ENCODE assay signal across 10 cellular contexts in the genomic region with DNA sequence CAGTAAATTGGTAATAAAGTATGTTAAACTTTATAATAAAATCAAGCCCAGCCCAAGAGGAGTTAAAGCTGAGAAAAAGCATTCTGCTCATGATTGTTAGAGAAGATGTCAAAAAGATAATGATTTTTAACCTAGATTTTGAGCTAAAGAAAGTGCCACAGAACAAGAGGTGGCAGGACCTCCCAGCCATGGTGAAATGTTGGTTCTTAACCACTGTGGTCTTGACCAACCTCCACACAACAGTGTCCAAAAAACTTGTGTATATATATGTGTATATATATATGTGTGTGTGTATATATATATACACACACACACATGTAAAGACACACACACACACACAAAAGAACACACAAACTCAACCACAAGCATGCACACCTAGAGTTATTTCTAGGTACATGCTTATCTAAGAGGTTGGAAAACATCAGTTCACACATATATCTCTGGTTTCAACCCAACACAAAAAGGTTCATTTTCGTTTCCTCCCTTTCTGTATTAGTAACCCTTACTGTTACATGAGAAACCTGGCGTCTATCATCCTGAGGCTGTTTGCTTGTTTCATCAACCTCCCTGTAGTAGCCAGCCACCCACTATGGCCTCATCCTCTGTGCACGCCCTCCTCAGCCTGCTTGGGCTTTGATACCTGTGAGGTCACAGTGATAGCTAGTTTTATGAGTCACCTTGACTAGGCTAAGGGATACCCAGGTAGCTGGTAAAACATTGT.
DNase-seq lines count a peak whose midpoint lies in the region; ATAC-seq, FAIRE-seq and TF ChIP-seq lines count a peak whose summit lies in the region.
"Had no signal": no experiment of that assay in that cellular context is flagged by ENCODE, and none has a peak within 500 bp of the region (broad histone marks: within the 10 kb centered on the region; RNA-seq: fewer than 3 reads in every experiment).

No MANE protein-coding gene starts in this region.

- H3K36me3 ChIP-seq in BE2C = no peaks in the 10 kb centered on the region

- ATAC-seq in GM21390 (IDR thresholded peaks at IDR 0.05; ENCODE audit: unreplicated experiment) (peak; percentile 92), HG03354 (IDR thresholded peaks at IDR 0.05; ENCODE audit: poor library complexity, severe bottlenecking, unreplicated experiment) (peak; percentile 90)

- H3K4me1 ChIP-seq in BE2C = no peaks in the 10 kb centered on the region

- H3K4me3 ChIP-seq in BE2C (ENCODE audit: low read depth, low read length) = no peak overlapping the region

- DNase-seq in GM18507 (ENCODE audit: extremely low spot score, insufficient read length, low read depth) (peak; percentile 38), epithelial cell of prostate (ENCODE audit: low read depth, low spot score) (peak; percentile 18), NCI-H2227 treated with DMSO at 0.1 percent for 48 hours (lab: John Stamatoyannopoulos, UW) (no peak), NCI-H510A (lab: John Stamatoyannopoulos, UW) (no peak), substantia nigra (lab: John Stamatoyannopoulos, UW) (no peak), BE2C (no peak)
- DNase-seq: DND-41, midbrain had no signal

- H3K27me3 ChIP-seq in BE2C = no peaks in the 10 kb centered on the region

- no peaks in the 10 kb centered on the region for H3K9me3 ChIP-seq in BE2C

- H3K27ac ChIP-seq in epithelial cell of prostate (peak overlapping the region; percentile 46), substantia nigra (ENCODE audit: low read depth, low read length, poor library complexity, severe bottlenecking) (no peak overlapping the region)

- TF ChIP-seq CTCF in BE2C (IDR thresholded peaks at IDR 0.05; ENCODE audit: low read depth, low read length) = no peak

- peak; percentile 96 for FAIRE-seq in GM18507 (lab: Jason Lieb, UNC)

Comparison
In these comparisons a context has a peak if more than half of its experiments do, and no peak if none do; other contexts are left out.
1. DNase-seq: peak in GM18507 (single experiment) and epithelial cell of prostate (single experiment); none in NCI-H2227 treated with DMSO at 0.1 percent for 48 hours (single experiment), NCI-H510A (single experiment), substantia nigra (0 of 49) and BE2C (single experiment).